In the genomic region with DNA sequence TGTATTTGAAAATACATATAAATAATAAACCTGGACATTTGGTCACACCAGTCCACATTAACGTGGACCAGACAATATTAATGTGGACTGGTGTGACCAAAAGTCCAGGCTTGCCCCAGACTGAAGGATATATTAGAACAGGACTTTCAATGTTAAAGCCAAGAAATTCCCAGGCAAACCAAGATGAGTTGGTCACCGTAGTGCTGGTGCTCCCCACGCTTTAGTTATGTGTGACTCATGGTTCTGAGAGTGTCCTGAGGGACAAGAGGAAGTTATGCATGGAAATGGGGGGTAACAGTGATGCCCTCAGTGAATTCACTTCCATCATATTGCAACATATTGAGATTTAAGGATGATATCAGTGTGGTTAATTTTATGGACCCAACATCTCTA, we compare ENCODE assay signal across 21 cellular contexts. TPM values are rescaled to one million over a fixed set of nuclear protein-coding genes. Genes with fewer than 3 reads are reported as not detected.
A peak's percentile ranks its signal among the peaks of the same experiment; 100 is the strongest.
DNase-seq lines count a peak whose midpoint lies in the region; ATAC-seq, FAIRE-seq and TF ChIP-seq lines count a peak whose summit lies in the region.
"Had no signal": no experiment of that assay in that cellular context is flagged by ENCODE, and none has a peak within 500 bp of the region (broad histone marks: within the 10 kb centered on the region; RNA-seq: fewer than 3 reads in every experiment).

No MANE protein-coding gene starts in this region.

- TF ChIP-seq CTCF in HepG2 (CRISPR knock-in tag; IDR thresholded peaks at IDR 0.05) (no peak), right lobe of liver (IDR thresholded peaks at IDR 0.05) (no peak), activated B cell treated with CpG ODN at 0.5 μM for 24 hours (IDR thresholded peaks at IDR 0.05) (no peak), spleen (IDR thresholded peaks at IDR 0.05 in 8 of 11, conservative IDR thresholded peaks at IDR 0.05 in 3 of 11) (no peak)

- no peak overlapping the region for H3K4me3 Mint-ChIP-seq in activated B cell treated with CpG ODN at 0.5 μM for 24 hours
- H3K4me3 Mint-ChIP-seq: activated CD8-positive, alpha-beta T cell treated with anti-CD3 and anti-CD28 coated beads, Interleukin-2, amount 10 ng/mL, durations not matched to agents 7 days and 5 days; activated naive CD8-positive, alpha-beta T cell treated with anti-CD3 and anti-CD28 coated beads, Interleukin-2, amount 50 U/mL, for 24 hours had no signal

- H3K79me2 ChIP-seq in HepG2 (ENCODE audit: insufficient read depth, low read length) = no peaks in the 10 kb centered on the region

- ATAC-seq in HepG2 (no peak), right lobe of liver (no peak), activated B cell treated with CpG ODN at 0.5 μM for 24 hours (ENCODE audit: low read depth) (peak; percentile 18)
- ATAC-seq: activated CD8-positive, alpha-beta T cell treated with anti-CD3 and anti-CD28 coated beads, Interleukin-2, amount 10 ng/mL, durations not matched to agents 7 days and 5 days; activated naive CD8-positive, alpha-beta T cell treated with anti-CD3 and anti-CD28 coated beads, Interleukin-2, amount 50 U/mL, for 24 hours; mucosa of descending colon had no signal

- peaks cover 54% of the 10 kb centered on the region for H3K4me1 Mint-ChIP-seq in activated B cell treated with CpG ODN at 0.5 μM for 24 hours
- H3K4me1 Mint-ChIP-seq: activated naive CD8-positive, alpha-beta T cell treated with anti-CD3 and anti-CD28 coated beads, Interleukin-2, amount 50 U/mL, for 24 hours had no signal

- no TSS peak for BruUV-seq in HepG2 (replicated peaks; lab: Mats Ljungman, UMichigan)

- TF ChIP-seq EP300 in HepG2 (IDR thresholded peaks at IDR 0.05; ENCODE audit: low read depth in 2 of 2, low read length in 2 of 2) (no peak), HepG2 (CRISPR knock-in tag; IDR thresholded peaks at IDR 0.05; ENCODE audit: borderline replicate concordance) (no peak)

- H3K4me2 ChIP-seq in HepG2 (ENCODE audit: low read depth, low read length) = no peak overlapping the region

- H3K36me3 ChIP-seq in HepG2 (replicated peaks in 1 of 2; ENCODE audit: control insufficient read depth in 1 of 2, insufficient read depth in 2 of 2, low read length in 2 of 2) (no peaks in the 10 kb centered on the region), right lobe of liver (no peaks in the 10 kb centered on the region), spleen (no peaks in the 10 kb centered on the region), SJCRH30 (no peaks in the 10 kb centered on the region)
- H3K36me3 ChIP-seq: heart left ventricle, tibial nerve had no signal

- CTCF ChIA-PET in HepG2 (lab: Yijun Ruan, JAX; ENCODE audit: low intra/inter-chr PET ratio, low total read pairs) (no interaction called here), activated B cell treated with CpG ODN at 0.5 μM for 24 hours (lab: Charles Lee) (interaction anchor here (2.0 kb wide), 1 partner anchor 75 kb away, joined by 8 read pairs; no protein-coding TSS in a partner anchor)

- intact Hi-C loops in HepG2 (cut with micrococcal nuclease; ENCODE audit: unreplicated experiment) = no loop called here
- intact Hi-C loops in right lobe of liver (cut with DNase I) = no loop called here
- intact Hi-C loops in activated B cell treated with CpG ODN at 0.5 μM for 24 hours (cut with micrococcal nuclease) = loop anchor here (1.0 to 5.0 kb wide), 4 partner anchors 9 to 65 kb away; no protein-coding TSS in a partner anchor
- intact Hi-C loops in spleen (cut with DNase I; ENCODE audit: low total_unique reads) = no loop called here

- no peak for DNase-seq in HepG2 (ENCODE audit: low spot score)
- no peak for DNase-seq in right lobe of liver
- DNase-seq in activated B cell treated with CpG ODN at 0.5 μM for 24 hours = no peak
- DNase-seq in glomerular visceral epithelial cell (ENCODE audit: extremely low spot score) = peak; percentile 3
- DNase-seq in spleen = no peak
- no peak for DNase-seq in NCI-H1048 (lab: John Stamatoyannopoulos, UW)
- DNase-seq in SJCRH30 = no peak
- no peak for DNase-seq in NCI-H2171 (lab: John Stamatoyannopoulos, UW)
- DNase-seq: activated CD8-positive, alpha-beta T cell treated with anti-CD3 and anti-CD28 coated beads, Interleukin-2, amount 10 ng/mL, durations not matched to agents 7 days and 5 days; activated naive CD8-positive, alpha-beta T cell treated with anti-CD3 and anti-CD28 coated beads, Interleukin-2, amount 50 U/mL, for 24 hours; cerebellar nuclear complex; Kasumi-1; kidney; mucosa of descending colon; NCI-H187 treated with DMSO at 0.1 percent for 48 hours; NCI-H524; occipital lobe had no signal

- no peak overlapping the region for H3K27ac Mint-ChIP-seq in activated B cell treated with CpG ODN at 0.5 μM for 24 hours
- H3K27ac Mint-ChIP-seq: activated CD8-positive, alpha-beta T cell treated with anti-CD3 and anti-CD28 coated beads, Interleukin-2, amount 10 ng/mL, durations not matched to agents 7 days and 5 days; activated naive CD8-positive, alpha-beta T cell treated with anti-CD3 and anti-CD28 coated beads, Interleukin-2, amount 50 U/mL, for 24 hours had no signal

- TF ChIP-seq POLR2A in HepG2 (IDR thresholded peaks at IDR 0.05; ENCODE audit: insufficient read depth in 1 of 2, low read depth in 2 of 2, low read length in 2 of 2) = no peak
- TF ChIP-seq POLR2A in right lobe of liver (IDR thresholded peaks at IDR 0.05) = no peak
- TF ChIP-seq POLR2A in spleen (IDR thresholded peaks at IDR 0.05) = no peak

- 98% methylated on average over 3 of the region's 3 CpGs for WGBS in HepG2 (ENCODE audit: low lambda C conversion rate)
- 90% methylated on average over 3 of the region's 3 CpGs for WGBS in right lobe of liver (ENCODE audit: insufficient coverage, low coverage, low lambda C conversion rate, missing lambda C conversion rate)
- WGBS in spleen, 5 donors = 70 to 85% (median 74%) methylated on average over 3 of the region's 3 CpGs

- POLR2A ChIA-PET in HepG2 (lab: Yijun Ruan, JAX) (no interaction called here), activated B cell treated with CpG ODN at 0.5 μM for 24 hours (lab: Charles Lee) (interaction anchor here (1.0 kb wide), 1 partner anchor 69 kb away, joined by 3 read pairs; no protein-coding TSS in a partner anchor)

- no peaks in the 10 kb centered on the region for H3K27me3 Mint-ChIP-seq in activated B cell treated with CpG ODN at 0.5 μM for 24 hours
- H3K27me3 Mint-ChIP-seq: activated naive CD8-positive, alpha-beta T cell treated with anti-CD3 and anti-CD28 coated beads, Interleukin-2, amount 50 U/mL, for 24 hours had no signal

- H3K4me3 ChIP-seq in HepG2 (replicated peaks in 1 of 3; ENCODE audit: insufficient read depth in 1 of 3, low read depth in 2 of 3, low read length in 3 of 3) (no peak overlapping the region), right lobe of liver (no peak overlapping the region), spleen (no peak overlapping the region), SJCRH30 (no peak overlapping the region)
- H3K4me3 ChIP-seq: heart left ventricle, mucosa of descending colon, tibial nerve had no signal

- H2AFZ ChIP-seq in HepG2 (ENCODE audit: low read length) = no peak overlapping the region

- H3K36me3 Mint-ChIP-seq in activated B cell treated with CpG ODN at 0.5 μM for 24 hours (ENCODE audit: low read depth) = peaks cover 27% of the 10 kb centered on the region

- H3K27me3 ChIP-seq in HepG2 (ENCODE audit: control insufficient read depth in 1 of 2, insufficient read depth in 2 of 2, low read length in 2 of 2) = no peaks in the 10 kb centered on the region
- H3K27me3 ChIP-seq in right lobe of liver = no peaks in the 10 kb centered on the region
- H3K27me3 ChIP-seq in spleen (replicated peaks in 1 of 7) = no peaks in the 10 kb centered on the region
- no peaks in the 10 kb centered on the region for H3K27me3 ChIP-seq in SJCRH30
- H3K27me3 ChIP-seq: tibial nerve had no signal

- H3K4me1 ChIP-seq in HepG2 (ENCODE audit: insufficient read depth, low read length) = peaks cover 39% of the 10 kb centered on the region
- H3K4me1 ChIP-seq in right lobe of liver = peaks cover 0 to 4% (median 0%) of the 10 kb centered on the region in 4 donors
- H3K4me1 ChIP-seq in spleen = no peaks in the 10 kb centered on the region
- no peaks in the 10 kb centered on the region for H3K4me1 ChIP-seq in SJCRH30

- H4K20me1 ChIP-seq in HepG2 (ENCODE audit: insufficient read depth, low read length) = no peaks in the 10 kb centered on the region

- H3K27ac ChIP-seq in HepG2 (ENCODE audit: extremely low read length, insufficient read depth, low read length) = no peak overlapping the region
- H3K27ac ChIP-seq in right lobe of liver = no peak overlapping the region
- H3K27ac ChIP-seq in spleen = no peak overlapping the region
- no peak overlapping the region for H3K27ac ChIP-seq in SJCRH30

- H3K9ac ChIP-seq in HepG2 (ENCODE audit: insufficient read depth, low read depth, low read length) = no peak overlapping the region

- in situ Hi-C loops in HepG2 (cut with HindIII; ENCODE audit: extremely low pct_ligation_motif_present, low pct_unique_long_range_greater_than_20kb) = no loop called here

- H3K9me3 ChIP-seq in HepG2 (ENCODE audit: low read length) (no peaks in the 10 kb centered on the region), right lobe of liver (no peaks in the 10 kb centered on the region), spleen (no peaks in the 10 kb centered on the region), SJCRH30 (replicated peaks) (no peaks in the 10 kb centered on the region)
- H3K9me3 ChIP-seq: heart left ventricle, mucosa of descending colon, tibial nerve had no signal

- H3K9me3 Mint-ChIP-seq in activated B cell treated with CpG ODN at 0.5 μM for 24 hours = no peaks in the 10 kb centered on the region
- H3K9me3 Mint-ChIP-seq: activated naive CD8-positive, alpha-beta T cell treated with anti-CD3 and anti-CD28 coated beads, Interleukin-2, amount 50 U/mL, for 24 hours had no signal

- no peak for FAIRE-seq in HepG2 (lab: Jason Lieb, UNC)
- FAIRE-seq: endothelial cell of umbilical vein had no signal

- TF ChIP-seq RAD21 in HepG2 (CRISPR knock-in tag; IDR thresholded peaks at IDR 0.05) = no peak

RNA-seq across cellular contexts. Expression of gene POU2AF1, which starts 31.4 kb away (rescaled TPM):
- total RNA-seq in HepG2 (2016; rRNA removed; fragmentation: Illumina TruSeq; extraction: Trizol) (1.8 and 1.9 TPM in 2 replicates), right lobe of liver (1 to 10 TPM in 2 of 6 experiments, under 1 TPM in 4; 0.06 to 2.4 (median 0.63) TPM), activated B cell treated with CpG ODN at 0.5 μM for 24 hours (141 and 155 TPM in 2 replicates), spleen (100 to 1,000 TPM in 4 of 7 donors, 10 to 100 TPM in 3; 89.1 to 280 (median 124) TPM)
- total RNA-seq in HepG2 (2016; cell fraction: cytosol; rRNA removed; fragmentation: Illumina TruSeq; extraction: Trizol; ENCODE audit: low read depth) = 0.40 and 0.53 TPM in 2 replicates
- 1.0 and 1.1 TPM in 2 replicates for total RNA-seq in HepG2 (2016; cell fraction: insoluble cytoplasmic fraction; rRNA removed; fragmentation: Illumina TruSeq; extraction: Trizol)
- total RNA-seq in HepG2 (2016; cell fraction: membrane; rRNA removed; fragmentation: Illumina TruSeq; extraction: Trizol) = 0.65 and 2.2 TPM in 2 replicates
- 0.81 and 1.8 TPM in 2 replicates for total RNA-seq in HepG2 (2016; cell fraction: nucleus; rRNA removed; fragmentation: Illumina TruSeq; extraction: Trizol)
- polyA plus RNA-seq in HepG2 (2011; rRNA removed) (3.6 and 5.3 TPM in 2 replicates), spleen (100 to 1,000 TPM in 1 of 3 donors, 10 to 100 TPM in 2; 60.1 to 108 (median 73.0) TPM)
- 3.0 and 3.2 TPM in 2 replicates for polyA plus RNA-seq in HepG2 (2011; cell fraction: cytosol; rRNA removed)
- polyA plus RNA-seq in HepG2 (2011; cell fraction: nucleus; rRNA removed) = 8.2 and 10.5 TPM in 2 replicates
- polyA plus RNA-seq in HepG2 (2012) = 4.9 and 6.1 TPM in 2 replicates
- 0.52 and 0.81 TPM in 2 replicates for polyA plus RNA-seq in HepG2 (2016; cell fraction: cytosol; fragmentation: Illumina TruSeq; extraction: Trizol; ENCODE audit: low read depth)
- polyA plus RNA-seq in HepG2 (2016; cell fraction: insoluble cytoplasmic fraction; fragmentation: Illumina TruSeq; extraction: Trizol; ENCODE audit: low read depth) = 2.3 and 2.6 TPM in 2 replicates
- polyA plus RNA-seq in HepG2 (2016; cell fraction: membrane; fragmentation: Illumina TruSeq; extraction: Trizol; ENCODE audit: low read depth) = 1.4 TPM in 2 replicates
- 3.4 and 4.0 TPM in 2 replicates for polyA plus RNA-seq in HepG2 (2016; cell fraction: nucleus; fragmentation: Illumina TruSeq; extraction: Trizol; ENCODE audit: insufficient read depth, low read depth)
- polyA minus RNA-seq in HepG2 (2011; rRNA and poly(A)+ RNA removed; ENCODE audit: low replicate concordance) = 0.28 and 3.3 TPM in 2 replicates
- polyA minus RNA-seq in HepG2 (2011; cell fraction: cytosol; rRNA and poly(A)+ RNA removed) = 3.1 and 3.6 TPM in 2 replicates
- 4.1 and 5.3 TPM in 2 replicates for polyA minus RNA-seq in HepG2 (2011; cell fraction: nucleus; rRNA and poly(A)+ RNA removed)
- total RNA-seq in SJCRH30 (2014; rRNA removed; shearing (Covaris generic)) = not detected in 2 replicates
- total RNA-seq: endothelial cell of umbilical vein, occipital lobe, skeletal muscle tissue had no signal
- polyA plus RNA-seq: endothelial cell of umbilical vein had no signal

RNA-seq across cellular contexts. Expression of gene POU2AF3, which starts 49.4 kb away (rescaled TPM):
- 4.9 and 7.8 TPM in 2 replicates for total RNA-seq in HepG2 (2016; rRNA removed; fragmentation: Illumina TruSeq; extraction: Trizol)
- 2.0 and 2.8 TPM in 2 replicates for total RNA-seq in HepG2 (2016; cell fraction: cytosol; rRNA removed; fragmentation: Illumina TruSeq; extraction: Trizol; ENCODE audit: low read depth)
- 5.5 and 7.3 TPM in 2 replicates for total RNA-seq in HepG2 (2016; cell fraction: insoluble cytoplasmic fraction; rRNA removed; fragmentation: Illumina TruSeq; extraction: Trizol)
- total RNA-seq in HepG2 (2016; cell fraction: membrane; rRNA removed; fragmentation: Illumina TruSeq; extraction: Trizol) = 3.5 and 4.6 TPM in 2 replicates
- 10.6 and 11.1 TPM in 2 replicates for total RNA-seq in HepG2 (2016; cell fraction: nucleus; rRNA removed; fragmentation: Illumina TruSeq; extraction: Trizol)
- polyA plus RNA-seq in HepG2 (2011; rRNA removed) = 70.7 and 71.2 TPM in 2 replicates
- polyA plus RNA-seq in HepG2 (2011; cell fraction: cytosol; rRNA removed) = 32.5 and 33.6 TPM in 2 replicates
- 175 and 193 TPM in 2 replicates for polyA plus RNA-seq in HepG2 (2011; cell fraction: nucleus; rRNA removed)
- 26.6 and 28.4 TPM in 2 replicates for polyA plus RNA-seq in HepG2 (2012)
- 4.2 and 5.4 TPM in 2 replicates for polyA plus RNA-seq in HepG2 (2016; cell fraction: cytosol; fragmentation: Illumina TruSeq; extraction: Trizol; ENCODE audit: low read depth)
- polyA plus RNA-seq in HepG2 (2016; cell fraction: insoluble cytoplasmic fraction; fragmentation: Illumina TruSeq; extraction: Trizol; ENCODE audit: low read depth) = 13.1 and 13.8 TPM in 2 replicates
- polyA plus RNA-seq in HepG2 (2016; cell fraction: membrane; fragmentation: Illumina TruSeq; extraction: Trizol; ENCODE audit: low read depth) = 6.0 and 7.4 TPM in 2 replicates
- 47.2 and 50.2 TPM in 2 replicates for polyA plus RNA-seq in HepG2 (2016; cell fraction: nucleus; fragmentation: Illumina TruSeq; extraction: Trizol; ENCODE audit: insufficient read depth, low read depth)
- polyA minus RNA-seq in HepG2 (2011; rRNA and poly(A)+ RNA removed; ENCODE audit: low replicate concordance) = 20.8 TPM in 1 of 2 replicates, not detected in the other
- polyA minus RNA-seq in HepG2 (2011; cell fraction: cytosol; rRNA and poly(A)+ RNA removed) = 5.8 and 9.0 TPM in 2 replicates
- polyA minus RNA-seq in HepG2 (2011; cell fraction: nucleus; rRNA and poly(A)+ RNA removed) = 18.3 and 18.5 TPM in 2 replicates
- under 1 TPM; 0.39 to 0.86 (median 0.52) TPM for total RNA-seq in right lobe of liver
- total RNA-seq in activated B cell treated with CpG ODN at 0.5 μM for 24 hours = 0.82 and 1.1 TPM in 2 replicates
- 1 to 10 TPM in 1 of 7 donors, under 1 TPM in 3, not detected in 3; 0.30 to 1.4 (median 0.48) TPM for total RNA-seq in spleen
- polyA plus RNA-seq in spleen = 1 to 10 TPM in 2 of 3 donors, under 1 TPM in 1; 0.54 to 2.0 (median 1.3) TPM
- not detected in 2 replicates for total RNA-seq in SJCRH30 (2014; rRNA removed; shearing (Covaris generic))
- total RNA-seq: activated CD8-positive, alpha-beta T cell treated with anti-CD3 and anti-CD28 coated beads, Interleukin-2, amount 10 ng/mL, durations not matched to agents 7 days and 5 days; endothelial cell of umbilical vein had no signal
- polyA plus RNA-seq: endothelial cell of umbilical vein had no signal

Comparison
In these comparisons a context has a peak if more than half of its experiments do, and no peak if none do; other contexts are left out.
1. RNA of gene POU2AF1, which starts 31.4 kb away (total RNA-seq): 141 to 155 TPM in activated B cell treated with CpG ODN at 0.5 μM for 24 hours and 89.1 to 280 TPM in spleen; 0.40 to 2.2 TPM in HepG2, 0.06 to 2.4 TPM in right lobe of liver and not detected in SJCRH30; every median in the first group is over 10 times any median in the second.